1 cellular context compared by ENCODE assay signal in genomic region chr9:94726495-94727191, GRCh38.
TF ChIP-seq lines count a peak whose summit lies in the region.

Gene AOPEP, plus strand, starts transcription at chr9:94726699. Its CDS starts 33,085 bp downstream, at chr9:94759784.

TF ChIP-seq in HCT116, 20 proteins besides CTCF, POLR2A, EP300 and RAD21 (continued from another document):
- TF ChIP-seq REST (IDR thresholded peaks at IDR 0.05; ENCODE audit: low read depth) (no peak), ELF1 (IDR thresholded peaks at IDR 0.05; ENCODE audit: borderline replicate concordance, low read depth) (peak; percentile 89), YY1 (IDR thresholded peaks at IDR 0.05; ENCODE audit: extremely low read depth, insufficient replicate concordance, low read depth, low read length) (no peak), SIN3A (IDR thresholded peaks at IDR 0.05; ENCODE audit: low read depth) (peak; percentile 82), SP1 (IDR thresholded peaks at IDR 0.05; ENCODE audit: low read depth) (peak; percentile 69), MAX (IDR thresholded peaks at IDR 0.05) (peak; percentile 89)
